ENCODE assay signal across 14 cellular contexts in the genomic region with DNA sequence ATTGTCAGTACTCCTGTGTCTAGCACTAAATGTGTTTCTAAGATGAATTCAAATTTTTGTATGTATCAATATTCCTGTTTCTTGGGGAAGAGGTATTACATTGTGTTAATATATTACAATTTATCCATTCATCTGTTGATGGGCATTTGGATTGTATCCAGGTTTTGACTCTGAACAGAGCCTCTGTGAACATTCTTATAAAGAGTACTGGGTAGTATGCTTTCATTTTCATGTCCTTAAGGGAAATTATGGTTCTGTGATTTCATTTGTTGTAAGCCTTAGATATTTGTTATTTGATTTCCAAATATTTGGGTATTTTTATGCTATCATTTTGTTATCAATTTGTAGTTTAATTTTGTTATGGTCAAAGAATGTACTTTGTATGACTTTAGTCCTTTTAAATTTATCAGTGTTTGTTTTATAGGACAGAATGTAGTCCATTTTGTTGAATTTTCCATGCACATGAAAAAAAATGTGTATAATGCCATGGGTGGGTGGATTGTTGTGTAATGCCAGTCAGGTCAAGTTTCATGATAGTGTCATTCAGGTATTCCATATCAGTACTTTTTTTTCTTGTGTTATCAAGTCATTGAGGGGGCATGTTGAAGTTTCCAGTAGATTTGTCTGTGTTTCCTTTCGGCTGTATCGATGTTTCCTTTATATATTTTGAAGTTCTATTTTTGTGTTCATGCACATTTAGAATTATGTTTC. TPM values are rescaled to one million over a fixed set of nuclear protein-coding genes. Genes with fewer than 3 reads are reported as not detected.
DNase-seq lines count a peak whose midpoint lies in the region; TF ChIP-seq lines count a peak whose summit lies in the region.
"Had no signal": no experiment of that assay in that cellular context is flagged by ENCODE, and none has a peak within 500 bp of the region (broad histone marks: within the 10 kb centered on the region; RNA-seq: fewer than 3 reads in every experiment).

No MANE protein-coding gene starts in this region.

- peaks cover 49% of the 10 kb centered on the region for H3K36me3 Mint-ChIP-seq in activated naive CD8-positive, alpha-beta T cell treated with anti-CD3 and anti-CD28 coated beads for 36 hours

- POLR2A ChIA-PET in HEK293 (lab: Yijun Ruan, JAX): no interaction called here

- H3K4me3 ChIP-seq in HEK293 (ENCODE audit: low read depth, low read length): no peak overlapping the region
- H3K4me3 ChIP-seq: upper lobe of left lung had no signal

- H3K4me1 Mint-ChIP-seq in activated naive CD8-positive, alpha-beta T cell treated with anti-CD3 and anti-CD28 coated beads for 36 hours: peaks cover 59% of the 10 kb centered on the region

- peak overlapping the region; percentile 78 for H3K27ac Mint-ChIP-seq in activated naive CD8-positive, alpha-beta T cell treated with anti-CD3 and anti-CD28 coated beads for 36 hours

- TF ChIP-seq CTCF in HEK293 (tag by site-specific recombination; IDR thresholded peaks at IDR 0.05): no peak

- no peak overlapping the region for H3K4me3 Mint-ChIP-seq in activated naive CD8-positive, alpha-beta T cell treated with anti-CD3 and anti-CD28 coated beads for 36 hours

- H3K9me3 ChIP-seq in HEK293 (ENCODE audit: control insufficient read depth, insufficient read depth, low read depth, low read length): no peaks in the 10 kb centered on the region
- H3K9me3 ChIP-seq: upper lobe of left lung had no signal

- no peaks in the 10 kb centered on the region for H3K27me3 Mint-ChIP-seq in activated naive CD8-positive, alpha-beta T cell treated with anti-CD3 and anti-CD28 coated beads for 36 hours

- no peak overlapping the region for H3K27ac ChIP-seq in HEK293 (ENCODE audit: extremely low read depth, low read depth, low read length)
- H3K27ac ChIP-seq: 22Rv1, upper lobe of left lung had no signal

- CTCF ChIA-PET in HEK293 (lab: Yijun Ruan, JAX): no interaction called here

- 0 out of 2 replicates have a peak, but pooled peaks cover 2% of the 10 kb centered on the region for H3K4me1 ChIP-seq in HEK293 (ENCODE audit: control insufficient read depth, insufficient read depth, low read length)

- DNase-seq in NCI-H2171 treated with DMSO at 0.1 percent for 48 hours (lab: John Stamatoyannopoulos, UW): peak; percentile 17
- no peak for DNase-seq in NCI-H2171 (lab: John Stamatoyannopoulos, UW)
- no peak for DNase-seq in activated naive CD8-positive, alpha-beta T cell treated with anti-CD3 and anti-CD28 coated beads for 36 hours
- peak; percentile 61 to 69 for DNase-seq in lung microvascular endothelial cell (ENCODE audit: low read depth in 2 of 2)
- no peak for DNase-seq in T-helper 9 cell
- DNase-seq in HK-2 (ENCODE audit: unreplicated experiment): no peak
- DNase-seq in glomerular visceral epithelial cell (ENCODE audit: extremely low spot score): no peak
- DNase-seq: mammary epithelial cell, NCI-H1436, NCI-H524 treated with DMSO at 0.1 percent for 48 hours, RPMI8226, upper lobe of left lung had no signal

- peaks cover 7% of the 10 kb centered on the region for H3K9me3 Mint-ChIP-seq in activated naive CD8-positive, alpha-beta T cell treated with anti-CD3 and anti-CD28 coated beads for 36 hours

- H3K36me3 ChIP-seq in HEK293 (ENCODE audit: control insufficient read depth in 2 of 2, insufficient read depth in 1 of 2, low read length in 2 of 2): peaks cover 0 to 5% of the 10 kb centered on the region in 2 experiments; a peak in 1 of 3 replicates

TF ChIP-seq in HEK293, 187 proteins besides CTCF, POLR2A, EP300 and RAD21:
- TF ChIP-seq ZNF600 (tag by site-specific recombination; IDR thresholded peaks at IDR 0.05) (0 out of 2 replicates have a peak, but pooled peaks have one; percentile 21), ZNF324 (tag by site-specific recombination; IDR thresholded peaks at IDR 0.05) (no peak), ZNF10 (tag by site-specific recombination; IDR thresholded peaks at IDR 0.05) (no peak), ZNF776 (tag by site-specific recombination; IDR thresholded peaks at IDR 0.05; ENCODE audit: borderline replicate concordance) (no peak), SP7 (tag by site-specific recombination; IDR thresholded peaks at IDR 0.05) (no peak), HOXC10 (CRISPR knock-in tag; IDR thresholded peaks at IDR 0.05) (no peak)
- TF ChIP-seq, protein P1, sequence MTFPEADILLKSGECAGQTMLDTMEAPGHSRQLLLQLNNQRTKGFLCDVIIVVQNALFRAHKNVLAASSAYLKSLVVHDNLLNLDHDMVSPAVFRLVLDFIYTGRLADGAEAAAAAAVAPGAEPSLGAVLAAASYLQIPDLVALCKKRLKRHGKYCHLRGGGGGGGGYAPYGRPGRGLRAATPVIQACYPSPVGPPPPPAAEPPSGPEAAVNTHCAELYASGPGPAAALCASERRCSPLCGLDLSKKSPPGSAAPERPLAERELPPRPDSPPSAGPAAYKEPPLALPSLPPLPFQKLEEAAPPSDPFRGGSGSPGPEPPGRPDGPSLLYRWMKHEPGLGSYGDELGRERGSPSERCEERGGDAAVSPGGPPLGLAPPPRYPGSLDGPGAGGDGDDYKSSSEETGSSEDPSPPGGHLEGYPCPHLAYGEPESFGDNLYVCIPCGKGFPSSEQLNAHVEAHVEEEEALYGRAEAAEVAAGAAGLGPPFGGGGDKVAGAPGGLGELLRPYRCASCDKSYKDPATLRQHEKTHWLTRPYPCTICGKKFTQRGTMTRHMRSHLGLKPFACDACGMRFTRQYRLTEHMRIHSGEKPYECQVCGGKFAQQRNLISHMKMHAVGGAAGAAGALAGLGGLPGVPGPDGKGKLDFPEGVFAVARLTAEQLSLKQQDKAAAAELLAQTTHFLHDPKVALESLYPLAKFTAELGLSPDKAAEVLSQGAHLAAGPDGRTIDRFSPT (tag by site-specific recombination; IDR thresholded peaks at IDR 0.05): 0 out of 2 replicates have a peak, but pooled peaks have one; percentile 23
- TF ChIP-seq, protein P2, sequence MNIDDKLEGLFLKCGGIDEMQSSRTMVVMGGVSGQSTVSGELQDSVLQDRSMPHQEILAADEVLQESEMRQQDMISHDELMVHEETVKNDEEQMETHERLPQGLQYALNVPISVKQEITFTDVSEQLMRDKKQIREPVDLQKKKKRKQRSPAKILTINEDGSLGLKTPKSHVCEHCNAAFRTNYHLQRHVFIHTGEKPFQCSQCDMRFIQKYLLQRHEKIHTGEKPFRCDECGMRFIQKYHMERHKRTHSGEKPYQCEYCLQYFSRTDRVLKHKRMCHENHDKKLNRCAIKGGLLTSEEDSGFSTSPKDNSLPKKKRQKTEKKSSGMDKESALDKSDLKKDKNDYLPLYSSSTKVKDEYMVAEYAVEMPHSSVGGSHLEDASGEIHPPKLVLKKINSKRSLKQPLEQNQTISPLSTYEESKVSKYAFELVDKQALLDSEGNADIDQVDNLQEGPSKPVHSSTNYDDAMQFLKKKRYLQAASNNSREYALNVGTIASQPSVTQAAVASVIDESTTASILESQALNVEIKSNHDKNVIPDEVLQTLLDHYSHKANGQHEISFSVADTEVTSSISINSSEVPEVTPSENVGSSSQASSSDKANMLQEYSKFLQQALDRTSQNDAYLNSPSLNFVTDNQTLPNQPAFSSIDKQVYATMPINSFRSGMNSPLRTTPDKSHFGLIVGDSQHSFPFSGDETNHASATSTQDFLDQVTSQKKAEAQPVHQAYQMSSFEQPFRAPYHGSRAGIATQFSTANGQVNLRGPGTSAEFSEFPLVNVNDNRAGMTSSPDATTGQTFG (tag by site-specific recombination; IDR thresholded peaks at IDR 0.05; ENCODE audit: borderline replicate concordance): no peak
- TF ChIP-seq, protein P3, sequence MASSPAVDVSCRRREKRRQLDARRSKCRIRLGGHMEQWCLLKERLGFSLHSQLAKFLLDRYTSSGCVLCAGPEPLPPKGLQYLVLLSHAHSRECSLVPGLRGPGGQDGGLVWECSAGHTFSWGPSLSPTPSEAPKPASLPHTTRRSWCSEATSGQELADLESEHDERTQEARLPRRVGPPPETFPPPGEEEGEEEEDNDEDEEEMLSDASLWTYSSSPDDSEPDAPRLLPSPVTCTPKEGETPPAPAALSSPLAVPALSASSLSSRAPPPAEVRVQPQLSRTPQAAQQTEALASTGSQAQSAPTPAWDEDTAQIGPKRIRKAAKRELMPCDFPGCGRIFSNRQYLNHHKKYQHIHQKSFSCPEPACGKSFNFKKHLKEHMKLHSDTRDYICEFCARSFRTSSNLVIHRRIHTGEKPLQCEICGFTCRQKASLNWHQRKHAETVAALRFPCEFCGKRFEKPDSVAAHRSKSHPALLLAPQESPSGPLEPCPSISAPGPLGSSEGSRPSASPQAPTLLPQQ (tag by site-specific recombination; IDR thresholded peaks at IDR 0.05): no peak
- TF ChIP-seq, protein P4, sequence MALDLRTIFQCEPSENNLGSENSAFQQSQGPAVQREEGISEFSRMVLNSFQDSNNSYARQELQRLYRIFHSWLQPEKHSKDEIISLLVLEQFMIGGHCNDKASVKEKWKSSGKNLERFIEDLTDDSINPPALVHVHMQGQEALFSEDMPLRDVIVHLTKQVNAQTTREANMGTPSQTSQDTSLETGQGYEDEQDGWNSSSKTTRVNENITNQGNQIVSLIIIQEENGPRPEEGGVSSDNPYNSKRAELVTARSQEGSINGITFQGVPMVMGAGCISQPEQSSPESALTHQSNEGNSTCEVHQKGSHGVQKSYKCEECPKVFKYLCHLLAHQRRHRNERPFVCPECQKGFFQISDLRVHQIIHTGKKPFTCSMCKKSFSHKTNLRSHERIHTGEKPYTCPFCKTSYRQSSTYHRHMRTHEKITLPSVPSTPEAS (tag by site-specific recombination; IDR thresholded peaks at IDR 0.05): no peak
TF ChIP-seq in HEK293: peak in this region for 2.

RNA-seq across cellular contexts. Expression of gene STAM, which starts 38.4 kb away (rescaled TPM):
- 10 to 100 TPM; 21.6 to 22.7 TPM for total RNA-seq in activated naive CD8-positive, alpha-beta T cell treated with anti-CD3 and anti-CD28 coated beads for 36 hours
- total RNA-seq in lung microvascular endothelial cell: 7.6 and 10.1 TPM in 2 replicates

Comparison
In these comparisons a context has a peak if more than half of its experiments do, and no peak if none do; other contexts are left out.
1. DNase-seq: peak in NCI-H2171 treated with DMSO at 0.1 percent for 48 hours (single experiment) and lung microvascular endothelial cell (2 of 2); none in NCI-H2171 (single experiment), activated naive CD8-positive, alpha-beta T cell treated with anti-CD3 and anti-CD28 coated beads for 36 hours (single experiment), T-helper 9 cell (single experiment), HK-2 (single experiment) and glomerular visceral epithelial cell (single experiment).